1 cellular context compared by ENCODE assay signal in genomic region chr10:86733260-86733671, GRCh38.
TF ChIP-seq lines count a peak whose summit lies in the region.

No MANE protein-coding gene starts in this region.

TF ChIP-seq in H1, 55 proteins besides CTCF, POLR2A, EP300 and RAD21 (continued from another document):
- TF ChIP-seq CHD7 (IDR thresholded peaks at IDR 0.05; ENCODE audit: insufficient replicate concordance, low read length): no peak
TF ChIP-seq in H1: peak in this region for 0.
